ENCODE assay signal across 28 cellular contexts in genomic region chr10:88282876-88283275, GRCh38.
DNase-seq lines count a peak whose midpoint lies in the region; ATAC-seq, FAIRE-seq and TF ChIP-seq lines count a peak whose summit lies in the region.
"Had no signal": no experiment of that assay in that cellular context is flagged by ENCODE, and none has a peak within 500 bp of the region (broad histone marks: within the 10 kb centered on the region; RNA-seq: fewer than 3 reads in every experiment).

No MANE protein-coding gene starts in this region.

- peak overlapping the region; percentile 57 for H2AFZ ChIP-seq in astrocyte (ENCODE audit: low read depth, low read length)

- H3K9me3 ChIP-seq in KOPT-K1 (ENCODE audit: insufficient read depth, low read length, poor library complexity, severe bottlenecking) (no peaks in the 10 kb centered on the region), astrocyte (ENCODE audit: insufficient read depth, low read depth, low read length) (no peaks in the 10 kb centered on the region)
- H3K9me3 ChIP-seq: Caco-2 had no signal

- no peaks in the 10 kb centered on the region for H3K36me3 Mint-ChIP-seq in astrocyte (ENCODE audit: low read depth, unreplicated experiment)
- no peaks in the 10 kb centered on the region for H3K36me3 Mint-ChIP-seq in naive B cell
- H3K36me3 Mint-ChIP-seq: activated naive CD4-positive, alpha-beta T cell treated with anti-CD3 and anti-CD28 coated beads, Interleukin-2, amount 50 U/mL, for 24 hours; naive thymus-derived CD8-positive, alpha-beta T cell had no signal

- FAIRE-seq in astrocyte (lab: Jason Lieb, UNC) = no peak
- FAIRE-seq: endometrium, small intestine, TTC549 had no signal

- no peaks in the 10 kb centered on the region for H4K20me1 ChIP-seq in astrocyte (ENCODE audit: insufficient read depth, low read length)

- peak overlapping the region; percentile 81 for H3K4me2 ChIP-seq in astrocyte (ENCODE audit: low read length)
- H3K4me2 ChIP-seq: KMS-11 had no signal

- no peak overlapping the region for H3K4me3 Mint-ChIP-seq in astrocyte (ENCODE audit: unreplicated experiment)
- peak overlapping the region in 2 of 8 donors; percentile 1 to 21 for H3K4me3 Mint-ChIP-seq in naive B cell
- H3K4me3 Mint-ChIP-seq: activated naive CD4-positive, alpha-beta T cell treated with anti-CD3 and anti-CD28 coated beads, Interleukin-2, amount 50 U/mL, for 24 hours; activated T-helper 17 cell treated with anti-CD3 and anti-CD28 coated beads, Interleukin-2, amount 50 U/mL, for 72 hours; immature natural killer cell; stimulated activated naive CD8-positive, alpha-beta T cell treated with anti-CD3 and anti-CD28 coated beads, Interleukin-15, amount 100 ng/mL, for 72 hours; T-helper 1 cell treated with Interleukin-12 subunit alpha and Interleukin-12 subunit beta and Interleukin-4 antibody, amounts not matched to agents 30 μg/mL and 1 μg/mL, for 36 hours had no signal

- H3K27me3 Mint-ChIP-seq in astrocyte (ENCODE audit: low read depth, unreplicated experiment) = no peaks in the 10 kb centered on the region
- no peaks in the 10 kb centered on the region for H3K27me3 Mint-ChIP-seq in naive B cell
- H3K27me3 Mint-ChIP-seq: activated naive CD4-positive, alpha-beta T cell treated with anti-CD3 and anti-CD28 coated beads, Interleukin-2, amount 50 U/mL, for 24 hours; activated T-helper 17 cell treated with anti-CD3 and anti-CD28 coated beads, Interleukin-2, amount 50 U/mL, for 72 hours; naive thymus-derived CD8-positive, alpha-beta T cell; stimulated activated naive CD8-positive, alpha-beta T cell treated with anti-CD3 and anti-CD28 coated beads, Interleukin-15, amount 100 ng/mL, for 72 hours had no signal

- no peak overlapping the region for H3K9ac ChIP-seq in astrocyte (ENCODE audit: low read length)
- H3K9ac ChIP-seq: KMS-11 had no signal

- H3K9me3 Mint-ChIP-seq in astrocyte (ENCODE audit: unreplicated experiment) (no peaks in the 10 kb centered on the region), naive B cell (no peaks in the 10 kb centered on the region)
- H3K9me3 Mint-ChIP-seq: activated naive CD4-positive, alpha-beta T cell treated with anti-CD3 and anti-CD28 coated beads, Interleukin-2, amount 50 U/mL, for 24 hours; activated T-helper 17 cell treated with anti-CD3 and anti-CD28 coated beads, Interleukin-2, amount 50 U/mL, for 72 hours; immature natural killer cell; naive thymus-derived CD8-positive, alpha-beta T cell; stimulated activated naive CD8-positive, alpha-beta T cell treated with anti-CD3 and anti-CD28 coated beads, Interleukin-15, amount 100 ng/mL, for 72 hours had no signal

- peaks cover 39% of the 10 kb centered on the region for H3K4me1 ChIP-seq in astrocyte (ENCODE audit: insufficient read depth, low read length)
- H3K4me1 ChIP-seq: Caco-2 had no signal

- no peaks in the 10 kb centered on the region for H3K79me2 ChIP-seq in astrocyte (ENCODE audit: insufficient read depth, low read length)

- no peak for ATAC-seq in naive B cell (ENCODE audit: low read depth in 2 of 2)
- ATAC-seq in left colon = no peak
- no peak for ATAC-seq in HG02798 (IDR thresholded peaks at IDR 0.05; ENCODE audit: poor library complexity, unreplicated experiment)
- no peak for ATAC-seq in HG02970 (IDR thresholded peaks at IDR 0.05; ENCODE audit: low FRiP score, unreplicated experiment)
- ATAC-seq: activated CD4-positive, CD25-positive, alpha-beta regulatory T cell treated with anti-CD3 and anti-CD28 coated beads, Interleukin-2, amount 50 U/mL, for 24 hours; activated T-helper 17 cell treated with anti-CD3 and anti-CD28 coated beads, Interleukin-2, amount 50 U/mL, for 72 hours; left lobe of liver; naive thymus-derived CD8-positive, alpha-beta T cell; stimulated activated naive CD8-positive, alpha-beta T cell treated with anti-CD3 and anti-CD28 coated beads, Interleukin-15, amount 100 ng/mL, for 72 hours had no signal

- POLR2A ChIA-PET in AG04449 (lab: Yijun Ruan, JAX) = no interaction called here

- H3K4me1 Mint-ChIP-seq in astrocyte (ENCODE audit: low read depth, unreplicated experiment) = peaks cover 39% of the 10 kb centered on the region
- peaks cover 30 to 47% (median 45%) of the 10 kb centered on the region in 3 donors for H3K4me1 Mint-ChIP-seq in naive B cell

- H3K4me3 ChIP-seq in AG04449 (ENCODE audit: low read depth, low read length) (peak overlapping the region; percentile 36; the same call in 1 of the 2 replicates), astrocyte (ENCODE audit: insufficient read depth, low read depth, low read length) (peak overlapping the region; percentile 27)

- CTCF ChIA-PET in AG04449 (lab: Yijun Ruan, JAX) = interaction anchor here (1.0 kb wide), 1 partner anchor 422 kb away, joined by 4 read pairs; no protein-coding TSS in a partner anchor

- H3K27me3 ChIP-seq in astrocyte (ENCODE audit: insufficient read depth, low read length) = no peaks in the 10 kb centered on the region

- H3K36me3 ChIP-seq in KOPT-K1 (ENCODE audit: insufficient read depth, low read length) = peaks cover 27% of the 10 kb centered on the region
- no peaks in the 10 kb centered on the region for H3K36me3 ChIP-seq in astrocyte (ENCODE audit: insufficient read depth, low read length)

- intact Hi-C loops in left colon (cut with DNase I, micrococcal nuclease) = no loop called here

- peak overlapping the region; percentile 70 for H3K27ac Mint-ChIP-seq in astrocyte (ENCODE audit: unreplicated experiment)
- peak overlapping the region in 4 of 6 donors; percentile 36 to 53 (median 42) for H3K27ac Mint-ChIP-seq in naive B cell
- H3K27ac Mint-ChIP-seq: activated naive CD4-positive, alpha-beta T cell treated with anti-CD3 and anti-CD28 coated beads, Interleukin-2, amount 50 U/mL, for 24 hours; activated T-helper 17 cell treated with anti-CD3 and anti-CD28 coated beads, Interleukin-2, amount 50 U/mL, for 72 hours; immature natural killer cell; stimulated activated naive CD8-positive, alpha-beta T cell treated with anti-CD3 and anti-CD28 coated beads, Interleukin-15, amount 100 ng/mL, for 72 hours; T-helper 1 cell treated with Interleukin-12 subunit alpha and Interleukin-12 subunit beta and Interleukin-4 antibody, amounts not matched to agents 30 μg/mL and 1 μg/mL, for 36 hours had no signal

- DNase-seq in AG04449 (ENCODE audit: low read depth, low spot score) = no peak
- DNase-seq in astrocyte (ENCODE audit: low read depth) = no peak
- DNase-seq in naive B cell = no peak
- DNase-seq in left colon = no peak
- no peak for DNase-seq in occipital lobe (lab: John Stamatoyannopoulos, UW)
- DNase-seq: activated CD4-positive, alpha-beta T cell treated with anti-CD3 and anti-CD28 coated beads, Interleukin-2, amount 50 U/mL, for 48 hours; C1 segment of cervical spinal cord; Caco-2; immature natural killer cell; naive thymus-derived CD8-positive, alpha-beta T cell; NCI-H1694; NCI-H510A treated with DMSO at 0.1 percent for 48 hours; RPMI8226; small intestine; stimulated activated CD4-positive, alpha-beta T cell treated with anti-CD3 and anti-CD28 coated beads, Interleukin-1b, Interleukin-23, amount 100 ng/mL, for 48 hours; stimulated activated CD8-positive, alpha-beta memory T cell treated with anti-CD3 and anti-CD28 coated beads, Interleukin-4, amount 100 ng/mL, for 48 hours; stimulated activated naive CD8-positive, alpha-beta T cell treated with anti-CD3 and anti-CD28 coated beads, Interleukin-15, amount 100 ng/mL, for 72 hours had no signal

- TF ChIP-seq CTCF in AG04449 (IDR thresholded peaks at IDR 0.05; ENCODE audit: insufficient read depth, low read length, missing control alignments) = no peak
- TF ChIP-seq CTCF in astrocyte (IDR thresholded peaks at IDR 0.05; ENCODE audit: insufficient read depth, low read depth, low read length) = no peak

- peak overlapping the region; percentile 86 for H3K27ac ChIP-seq in KOPT-K1 (ENCODE audit: low read depth, low read length, poor library complexity, severe bottlenecking)
- H3K27ac ChIP-seq in astrocyte (ENCODE audit: low read depth, low read length) = peak overlapping the region; percentile 81
- H3K27ac ChIP-seq: KMS-11 had no signal
